Comparison of ENCODE assay signal across 9 cellular contexts in the genomic region with DNA sequence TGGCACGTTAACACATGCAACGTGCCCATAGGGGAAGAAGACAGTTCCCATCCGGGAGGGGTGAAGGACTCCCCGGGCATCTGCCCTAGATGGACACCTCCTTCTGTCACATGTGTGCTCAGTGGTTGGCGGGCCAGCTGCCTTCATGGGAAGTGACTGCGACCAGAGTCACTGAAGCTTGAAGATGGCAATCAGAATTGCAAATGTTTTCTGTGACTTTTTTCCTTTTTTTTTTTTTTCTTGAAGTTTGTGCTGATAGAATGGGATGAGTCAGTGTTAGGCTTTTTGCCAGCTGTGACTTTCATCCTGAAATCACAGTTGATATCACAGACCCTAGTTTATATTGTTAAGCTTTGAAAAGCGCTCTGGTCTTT.
DNase-seq lines count a peak whose midpoint lies in the region; ATAC-seq and TF ChIP-seq lines count a peak whose summit lies in the region.
"Had no signal": no experiment of that assay in that cellular context is flagged by ENCODE, and none has a peak within 500 bp of the region (broad histone marks: within the 10 kb centered on the region; RNA-seq: fewer than 3 reads in every experiment).

No MANE protein-coding gene starts in this region.

- 0 out of 2 replicates have a peak, but pooled peaks cover 7% of the 10 kb centered on the region for H3F3A ChIP-seq in GM23338 (replicated peaks; ENCODE audit: low read depth)

- no peak overlapping the region for H2BK5ac ChIP-seq in mesenchymal stem cell (ENCODE audit: low read depth, low read length, poor library complexity, severe bottlenecking)

- peak overlapping the region; percentile 2 for H2AK5ac ChIP-seq in mesenchymal stem cell (ENCODE audit: low read length, severe bottlenecking)

- H3K4me2 ChIP-seq in mesenchymal stem cell (ENCODE audit: low read length, poor library complexity, severe bottlenecking), result no peak overlapping the region
- H3K4me2 ChIP-seq in GM23338, result no peak overlapping the region

- 89% methylated on average over 7 of the region's 7 CpGs for WGBS in mesenchymal stem cell
- WGBS in prostate gland, result 66% methylated on average over 7 of the region's 7 CpGs

- H2BK15ac ChIP-seq in mesenchymal stem cell (ENCODE audit: low read depth, poor library complexity, severe bottlenecking), result no peak overlapping the region

- no peak for TF ChIP-seq POLR2A in prostate gland (IDR thresholded peaks at IDR 0.05)

- no peaks in the 10 kb centered on the region for H3K79me1 ChIP-seq in mesenchymal stem cell (replicated peaks; ENCODE audit: low read length, poor library complexity, severe bottlenecking)

- no peak overlapping the region for H3K9ac ChIP-seq in mesenchymal stem cell (ENCODE audit: low read length)

- peaks cover 45% of the 10 kb centered on the region for H3K36me3 Mint-ChIP-seq in activated B cell treated with CpG ODN at 0.5 μM for 24 hours (ENCODE audit: low read depth)
- peaks cover 80% of the 10 kb centered on the region for H3K36me3 Mint-ChIP-seq in GM23338 (ENCODE audit: low read depth)

- no peak overlapping the region for H4K8ac ChIP-seq in mesenchymal stem cell (ENCODE audit: low read length)

- H3K27ac ChIP-seq in HEK293 (ENCODE audit: extremely low read depth, low read depth, low read length) (no peak overlapping the region), mesenchymal stem cell (ENCODE audit: low read length, poor library complexity, severe bottlenecking) (no peak overlapping the region), GM23338 (ENCODE audit: low read depth) (no peak overlapping the region), prostate gland (no peak overlapping the region)
- H3K27ac ChIP-seq: VCaP had no signal

- CTCF ChIA-PET in HEK293 (lab: Yijun Ruan, JAX), result interaction anchor here (0.5 to 1.3 kb wide), 2 partner anchors 16 to 277 kb away, joined by 3 read pairs; no protein-coding TSS in a partner anchor
- CTCF ChIA-PET in activated B cell treated with CpG ODN at 0.5 μM for 24 hours (lab: Charles Lee), result interaction anchor here (1.2 kb wide), 1 partner anchor 15 kb away, joined by 8 read pairs; no protein-coding TSS in a partner anchor

- H3K9me3 Mint-ChIP-seq in activated B cell treated with CpG ODN at 0.5 μM for 24 hours (no peaks in the 10 kb centered on the region), GM23338 (peaks cover 3% of the 10 kb centered on the region; the same call in 1 of the 3 replicates)

- peak; percentile 25 for DNase-seq in GM12865 (ENCODE audit: low read depth)
- no peak for DNase-seq in activated B cell treated with CpG ODN at 0.5 μM for 24 hours
- DNase-seq in mesenchymal stem cell, result peak; percentile 29
- no peak for DNase-seq in GM23338 (ENCODE audit: low spot score)
- DNase-seq in NCI-H128 (lab: John Stamatoyannopoulos, UW; ENCODE audit: unreplicated experiment), result no peak
- DNase-seq in prostate gland (ENCODE audit: low spot score), result no peak

- no peak overlapping the region for H3K4ac ChIP-seq in mesenchymal stem cell (ENCODE audit: low read depth in 1 of 2, low read length in 2 of 2)

- H3K79me2 ChIP-seq in GM23338 (replicated peaks; ENCODE audit: insufficient read depth), result no peaks in the 10 kb centered on the region

- H3K4me1 ChIP-seq in HEK293 (ENCODE audit: control insufficient read depth, insufficient read depth, low read length) (no peaks in the 10 kb centered on the region), mesenchymal stem cell (ENCODE audit: control insufficient read depth, insufficient read depth, low read depth, low read length) (peaks cover 11% of the 10 kb centered on the region), GM23338 (ENCODE audit: insufficient read depth) (no peaks in the 10 kb centered on the region), prostate gland (replicated peaks) (no peaks in the 10 kb centered on the region)

- peaks cover 0 to 46% of the 10 kb centered on the region in 2 experiments; a peak in 2 of 3 replicates for H3K36me3 ChIP-seq in HEK293 (ENCODE audit: control insufficient read depth in 2 of 2, insufficient read depth in 1 of 2, low read length in 2 of 2)
- H3K36me3 ChIP-seq in mesenchymal stem cell (ENCODE audit: control insufficient read depth in 1 of 2, insufficient read depth in 2 of 2, low read depth in 1 of 2, low read length in 2 of 2), result peaks cover 46 to 55% of the 10 kb centered on the region in 2 experiments
- H3K36me3 ChIP-seq in GM23338 (ENCODE audit: insufficient read depth), result peaks cover 17% of the 10 kb centered on the region
- H3K36me3 ChIP-seq in prostate gland, result no peaks in the 10 kb centered on the region

- no peak for TF ChIP-seq CTCF in GM12865 (IDR thresholded peaks at IDR 0.05; ENCODE audit: insufficient read depth, low read depth, low read length, missing control alignments)
- no peak for TF ChIP-seq CTCF in HEK293 (tag by site-specific recombination; IDR thresholded peaks at IDR 0.05)
- TF ChIP-seq CTCF in activated B cell treated with CpG ODN at 0.5 μM for 24 hours (IDR thresholded peaks at IDR 0.05), result no peak
- TF ChIP-seq CTCF in GM23338 (conservative IDR thresholded peaks at IDR 0.05; ENCODE audit: low read depth in 2 of 2), result no peak
- TF ChIP-seq CTCF in prostate gland (IDR thresholded peaks at IDR 0.05), result no peak

- no peaks in the 10 kb centered on the region for H3K9me2 ChIP-seq in GM23338 (ENCODE audit: insufficient read depth)

- H2BK12ac ChIP-seq in mesenchymal stem cell (ENCODE audit: low read length in 2 of 2), result no peak overlapping the region

- intact Hi-C loops in activated B cell treated with CpG ODN at 0.5 μM for 24 hours (cut with micrococcal nuclease) (no loop called here), prostate gland (cut with DNase I) (no loop called here)

- H3K9me3 ChIP-seq in HEK293 (ENCODE audit: control insufficient read depth, insufficient read depth, low read depth, low read length), result no peaks in the 10 kb centered on the region
- no peaks in the 10 kb centered on the region for H3K9me3 ChIP-seq in mesenchymal stem cell (ENCODE audit: control insufficient read depth, low read length)
- H3K9me3 ChIP-seq in prostate gland, result no peaks in the 10 kb centered on the region

- no peak overlapping the region for H2BK120ac ChIP-seq in mesenchymal stem cell (ENCODE audit: low read depth, low read length)

- no peaks in the 10 kb centered on the region; the same call in 1 of the 2 replicates for H4K20me1 ChIP-seq in GM23338 (replicated peaks; ENCODE audit: insufficient read depth)

- no peak overlapping the region for H4K91ac ChIP-seq in mesenchymal stem cell (ENCODE audit: low read length)

- no peaks in the 10 kb centered on the region for H3K27me3 Mint-ChIP-seq in activated B cell treated with CpG ODN at 0.5 μM for 24 hours
- peaks cover 3% of the 10 kb centered on the region for H3K27me3 Mint-ChIP-seq in GM23338 (ENCODE audit: insufficient read depth, low read depth, poor library complexity)

- ATAC-seq in activated B cell treated with CpG ODN at 0.5 μM for 24 hours (ENCODE audit: low read depth) (peak; percentile 83), GM23338 (no peak), HG03354 (IDR thresholded peaks at IDR 0.05; ENCODE audit: poor library complexity, severe bottlenecking, unreplicated experiment) (no peak)

- no peak overlapping the region for H3K18ac ChIP-seq in mesenchymal stem cell (ENCODE audit: low read depth in 1 of 2, low read length in 2 of 2)

- no peak overlapping the region for H3K4me3 Mint-ChIP-seq in activated B cell treated with CpG ODN at 0.5 μM for 24 hours
- no peak overlapping the region for H3K4me3 Mint-ChIP-seq in GM23338

- POLR2A ChIA-PET in HEK293 (lab: Yijun Ruan, JAX), result no interaction called here
- POLR2A ChIA-PET in activated B cell treated with CpG ODN at 0.5 μM for 24 hours (lab: Charles Lee), result interaction anchor here (1.4 kb wide), 1 partner anchor 14 kb away, joined by 3 read pairs; no protein-coding TSS in a partner anchor

- H2AFZ ChIP-seq in mesenchymal stem cell (ENCODE audit: low read depth, low read length), result no peak overlapping the region
- no peak overlapping the region for H2AFZ ChIP-seq in GM23338

- no peak overlapping the region for H3K4me3 ChIP-seq in GM12865 (ENCODE audit: low read depth, low read length)
- no peak overlapping the region for H3K4me3 ChIP-seq in HEK293 (ENCODE audit: low read depth, low read length)
- no peak overlapping the region for H3K4me3 ChIP-seq in mesenchymal stem cell (ENCODE audit: insufficient read depth in 1 of 2, low read depth in 1 of 2, low read length in 2 of 2)
- H3K4me3 ChIP-seq in GM23338, result no peak overlapping the region
- no peak overlapping the region for H3K4me3 ChIP-seq in prostate gland

- no peak overlapping the region for H3K23ac ChIP-seq in mesenchymal stem cell (ENCODE audit: low read length in 2 of 2)

- H3K27ac Mint-ChIP-seq in activated B cell treated with CpG ODN at 0.5 μM for 24 hours (no peak overlapping the region), GM23338 (no peak overlapping the region)

- H3K4me1 Mint-ChIP-seq in activated B cell treated with CpG ODN at 0.5 μM for 24 hours, result peaks cover 15% of the 10 kb centered on the region
- no peaks in the 10 kb centered on the region for H3K4me1 Mint-ChIP-seq in GM23338

- no peak overlapping the region for H3K14ac ChIP-seq in mesenchymal stem cell (ENCODE audit: low read length in 2 of 2)

- H3K27me3 ChIP-seq in mesenchymal stem cell (ENCODE audit: control insufficient read depth in 1 of 2, insufficient read depth in 1 of 2, low read length in 2 of 2), result no peaks in the 10 kb centered on the region
- H3K27me3 ChIP-seq in GM23338 (ENCODE audit: insufficient read depth), result no peaks in the 10 kb centered on the region
- H3K27me3 ChIP-seq in prostate gland (replicated peaks; ENCODE audit: insufficient read depth), result no peaks in the 10 kb centered on the region

TF ChIP-seq in HEK293, 187 proteins besides CTCF, POLR2A, EP300 and RAD21 (continues in another document):
- no peak for TF ChIP-seq ZNF37A (tag by site-specific recombination; IDR thresholded peaks at IDR 0.05)

TF ChIP-seq in GM23338, 12 proteins besides CTCF, POLR2A, EP300 and RAD21:
- TF ChIP-seq ZNF114 (CRISPR knock-in tag; IDR thresholded peaks at IDR 0.05) (no peak), STAT1 (IDR thresholded peaks at IDR 0.05; ENCODE audit: unreplicated experiment) (no peak)

Comparison
In these comparisons a context has a peak if more than half of its experiments do, and no peak if none do; other contexts are left out.
1. DNase-seq: peak in GM12865 (single experiment) and mesenchymal stem cell (single experiment); none in activated B cell treated with CpG ODN at 0.5 μM for 24 hours (single experiment), GM23338 (single experiment), NCI-H128 (single experiment) and prostate gland (single experiment).